ENCODE assay signal across 8 cellular contexts in the genomic region with DNA sequence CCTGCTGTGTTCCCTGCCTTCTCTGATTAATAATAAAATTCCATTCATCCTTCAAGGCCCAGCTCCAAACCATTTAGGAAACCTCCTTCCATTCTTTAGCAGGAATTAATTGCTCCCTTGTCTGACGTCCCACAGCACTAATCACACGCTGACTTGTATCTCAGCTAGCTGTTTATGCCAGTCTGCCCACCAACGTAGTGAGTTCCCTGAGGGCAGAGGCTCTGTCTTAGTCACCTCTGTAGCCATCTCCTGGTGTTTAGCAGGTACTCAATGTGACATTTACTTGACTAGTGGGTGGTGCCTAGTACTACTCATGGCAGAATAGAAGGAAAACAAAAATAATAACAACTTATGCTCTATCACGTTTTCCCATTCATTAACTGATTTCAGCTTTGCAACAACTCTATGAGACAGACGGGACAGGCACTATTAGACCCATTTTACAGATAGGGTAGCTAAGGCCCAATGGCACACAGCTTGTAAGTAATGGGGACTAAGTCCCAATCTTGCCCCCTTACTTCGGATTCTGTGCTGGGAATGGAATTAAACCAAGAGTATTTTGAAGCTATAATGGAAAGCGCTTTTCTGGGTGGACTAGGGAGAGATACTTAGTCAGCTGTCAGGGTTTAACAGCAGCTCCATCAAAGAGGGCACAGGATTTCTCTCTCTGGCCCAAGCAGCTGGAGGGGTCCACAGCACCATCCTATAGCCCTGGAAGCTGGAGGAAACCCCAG. TPM values are rescaled to one million over a fixed set of nuclear protein-coding genes. Genes with fewer than 3 reads are reported as not detected.
DNase-seq lines count a peak whose midpoint lies in the region; ATAC-seq and TF ChIP-seq lines count a peak whose summit lies in the region.

No MANE protein-coding gene starts in this region.

- H3K27ac Mint-ChIP-seq in WTC11 (peak overlapping the region; percentile 100), glutamatergic neuron (ENCODE audit: unreplicated experiment) (peak overlapping the region; percentile 96)
- H3K27ac Mint-ChIP-seq in stimulated activated effector memory CD8-positive, alpha-beta T cell treated with anti-CD3 and anti-CD28 coated beads, Interleukin-12 subunit alpha, Interleukin-12 subunit beta, amount 100 ng/mL, for 72 hours: peak overlapping the region; percentile 99

- no peaks in the 10 kb centered on the region for H3K9me3 Mint-ChIP-seq in WTC11
- H3K9me3 Mint-ChIP-seq in glutamatergic neuron (ENCODE audit: unreplicated experiment): peaks cover 4% of the 10 kb centered on the region
- no peaks in the 10 kb centered on the region for H3K9me3 Mint-ChIP-seq in stimulated activated effector memory CD8-positive, alpha-beta T cell treated with anti-CD3 and anti-CD28 coated beads, Interleukin-12 subunit alpha, Interleukin-12 subunit beta, amount 100 ng/mL, for 72 hours

- H3K27ac ChIP-seq in HL-60 (replicated peaks): peak overlapping the region; percentile 78

- POLR2A ChIA-PET in WTC11 (lab: Charles Lee): interaction anchor here (0.7 to 1.7 kb wide), 6 partner anchors 8 to 240 kb away, joined by 3 to 5 read pairs (median 3); no protein-coding TSS in a partner anchor

- ATAC-seq in WTC11 (no peak), GM21576 (IDR thresholded peaks at IDR 0.05; ENCODE audit: unreplicated experiment) (no peak)
- peak; percentile 31 for ATAC-seq in stimulated activated effector memory CD8-positive, alpha-beta T cell treated with anti-CD3 and anti-CD28 coated beads, Interleukin-12 subunit alpha, Interleukin-12 subunit beta, amount 100 ng/mL, for 72 hours

- CTCF ChIA-PET in WTC11 (lab: Charles Lee): interaction anchor here (0.6 to 3.0 kb wide), 43 partner anchors 9 to 342 kb away, joined by 3 to 44 read pairs (median 5); a partner anchor contains a TSS

- TF ChIP-seq CTCF in HL-60 (IDR thresholded peaks at IDR 0.05; ENCODE audit: insufficient read depth, low read length): no peak
- no peak for TF ChIP-seq CTCF in WTC11 (IDR thresholded peaks at IDR 0.05)
- no peak for TF ChIP-seq CTCF in glutamatergic neuron (IDR thresholded peaks at IDR 0.05; ENCODE audit: partially characterized antibody, unreplicated experiment)

- H3K36me3 Mint-ChIP-seq in WTC11 (no peaks in the 10 kb centered on the region), glutamatergic neuron (ENCODE audit: unreplicated experiment) (no peaks in the 10 kb centered on the region)
- H3K36me3 Mint-ChIP-seq in stimulated activated effector memory CD8-positive, alpha-beta T cell treated with anti-CD3 and anti-CD28 coated beads, Interleukin-12 subunit alpha, Interleukin-12 subunit beta, amount 100 ng/mL, for 72 hours: peaks cover 24% of the 10 kb centered on the region

- H3K4me3 ChIP-seq in HL-60 (replicated peaks; ENCODE audit: insufficient read depth, low read length): no peak overlapping the region

- H3K27me3 Mint-ChIP-seq in WTC11 (ENCODE audit: low read depth) (no peaks in the 10 kb centered on the region; the same call in 1 of the 2 replicates), glutamatergic neuron (ENCODE audit: unreplicated experiment) (peaks cover 1% of the 10 kb centered on the region)

- peaks cover 16% of the 10 kb centered on the region for H3K4me1 Mint-ChIP-seq in WTC11
- peaks cover 4% of the 10 kb centered on the region for H3K4me1 Mint-ChIP-seq in glutamatergic neuron (ENCODE audit: low read depth, unreplicated experiment)
- H3K4me1 Mint-ChIP-seq in stimulated activated effector memory CD8-positive, alpha-beta T cell treated with anti-CD3 and anti-CD28 coated beads, Interleukin-12 subunit alpha, Interleukin-12 subunit beta, amount 100 ng/mL, for 72 hours: peaks cover 31% of the 10 kb centered on the region

- H3K4me3 Mint-ChIP-seq in WTC11 (peak overlapping the region; percentile 90), glutamatergic neuron (ENCODE audit: unreplicated experiment) (peak overlapping the region; percentile 99)
- peak overlapping the region; percentile 80 for H3K4me3 Mint-ChIP-seq in stimulated activated effector memory CD8-positive, alpha-beta T cell treated with anti-CD3 and anti-CD28 coated beads, Interleukin-12 subunit alpha, Interleukin-12 subunit beta, amount 100 ng/mL, for 72 hours

- no peak for DNase-seq in HL-60 (ENCODE audit: low read depth in 1 of 2, low spot score in 1 of 2)
- no peak for DNase-seq in WTC11 (ENCODE audit: low spot score)
- DNase-seq in glutamatergic neuron: no peak
- DNase-seq in stimulated activated effector memory CD8-positive, alpha-beta T cell treated with anti-CD3 and anti-CD28 coated beads, Interleukin-12 subunit alpha, Interleukin-12 subunit beta, amount 100 ng/mL, for 72 hours (ENCODE audit: low spot score in 2 of 2): no peak
- DNase-seq in NCI-H446 treated with DMSO at 0.1 percent for 48 hours (lab: John Stamatoyannopoulos, UW): no peak
- no peak for DNase-seq in EL
- DNase-seq in SHP77 (lab: John Stamatoyannopoulos, UW): no peak

- H3K27me3 ChIP-seq in HL-60 (ENCODE audit: insufficient read depth, poor library complexity, severe bottlenecking): no peaks in the 10 kb centered on the region

TF ChIP-seq in WTC11, 78 proteins besides CTCF, POLR2A, EP300 and RAD21:
- no peak for TF ChIP-seq FOXP1 (CRISPR knock-in tag; IDR thresholded peaks at IDR 0.05; ENCODE audit: borderline replicate concordance)
- TF ChIP-seq GTF2I (CRISPR knock-in tag; conservative IDR thresholded peaks at IDR 0.05): 0 out of 2 replicates have a peak, but pooled peaks have one; percentile 48
TF ChIP-seq in WTC11: peak in this region for 1.

RNA-seq across cellular contexts. Expression of a gene that starts 0.9 kb away (rescaled TPM):
- 23.0 to 24.6 TPM (median 23.8 TPM) in 3 replicates for total RNA-seq in WTC11 (2021)
- total RNA-seq in glutamatergic neuron (ENCODE audit: unreplicated experiment): 25.4 TPM

RNA-seq across cellular contexts. Expression of a gene that starts 40.9 kb away (rescaled TPM):
- 19.9 to 23.0 TPM (median 19.9 TPM) in 3 replicates for total RNA-seq in WTC11 (2021)
- total RNA-seq in glutamatergic neuron (ENCODE audit: unreplicated experiment): 25.3 TPM
